Comparison of ENCODE assay signal across 8 cellular contexts in the genomic region with DNA sequence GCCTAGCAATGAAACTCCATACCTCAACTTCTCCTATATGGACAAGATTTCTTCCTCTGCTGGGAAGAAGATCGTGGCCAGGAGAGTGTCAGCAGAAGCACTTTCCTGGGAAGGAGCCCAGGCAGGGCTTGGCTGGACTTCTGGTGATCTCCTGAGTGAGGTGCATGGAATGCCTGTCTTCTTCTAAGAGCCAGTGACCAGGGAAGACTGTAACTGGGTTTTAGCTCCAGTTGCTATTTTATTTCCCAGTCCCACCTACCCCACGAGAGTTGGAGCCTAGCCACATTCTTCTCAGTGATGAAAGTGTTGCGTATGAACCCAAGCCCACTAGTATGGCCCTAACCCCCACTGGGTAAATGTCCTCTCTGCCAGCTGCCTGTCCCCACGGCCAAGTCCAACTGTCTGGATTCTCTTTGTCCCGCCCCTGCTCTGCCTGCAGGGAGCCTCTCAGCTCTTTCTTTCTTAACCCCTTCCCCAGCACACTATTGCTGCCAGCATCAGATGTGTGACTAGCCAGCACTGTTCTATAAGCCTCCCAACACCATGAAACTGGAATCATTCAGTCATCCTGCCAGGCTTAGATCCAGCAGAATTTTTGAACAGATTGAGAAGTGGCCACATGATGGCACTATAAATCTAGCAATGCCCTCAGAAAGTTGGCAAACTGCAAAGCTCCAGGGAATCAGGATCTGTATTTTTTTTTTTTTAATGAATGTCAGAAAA.
A peak's percentile ranks its signal among the peaks of the same experiment; 100 is the strongest.
DNase-seq lines count a peak whose midpoint lies in the region; ATAC-seq, FAIRE-seq and TF ChIP-seq lines count a peak whose summit lies in the region.

No MANE protein-coding gene starts in this region.

- FAIRE-seq in HepG2 (lab: Jason Lieb, UNC) = peak; percentile 81

- CTCF ChIA-PET in HEK293T (lab: Yijun Ruan, JAX) (interaction anchor here (0.7 to 1.9 kb wide), 12 partner anchors 8 to 1411 kb away, joined by 3 to 9 read pairs (median 3); no protein-coding TSS in a partner anchor), HepG2 (lab: Yijun Ruan, JAX; ENCODE audit: low intra/inter-chr PET ratio, low total read pairs) (interaction anchor here (0.6 to 2.8 kb wide), 3 partner anchors 18 to 1684 kb away, joined by 3 to 11 read pairs (median 3); no protein-coding TSS in a partner anchor)

- H3K27me3 Mint-ChIP-seq in chondrocyte (ENCODE audit: low read depth) (peaks cover 4% of the 10 kb centered on the region), type B pancreatic cell (peaks cover 3% of the 10 kb centered on the region)

- no peak overlapping the region for H3K27ac ChIP-seq in OCI-LY3 (ENCODE audit: low read length)
- peak overlapping the region; percentile 46 for H3K27ac ChIP-seq in HepG2 (ENCODE audit: extremely low read length, insufficient read depth, low read length)

- no peaks in the 10 kb centered on the region for H3K9me3 ChIP-seq in OCI-LY3 (ENCODE audit: insufficient read depth, low read length)
- H3K9me3 ChIP-seq in HepG2 (ENCODE audit: low read length) = no peaks in the 10 kb centered on the region

- TF ChIP-seq CTCF in OCI-LY3 (IDR thresholded peaks at IDR 0.05; ENCODE audit: low read depth, low read length) (peak; percentile 72), chondrocyte (IDR thresholded peaks at IDR 0.05) (peak; percentile 94), HepG2 (CRISPR knock-in tag; IDR thresholded peaks at IDR 0.05) (peak; percentile 88), type B pancreatic cell (conservative IDR thresholded peaks at IDR 0.05) (peak; percentile 79)

- H3K4me2 ChIP-seq in OCI-LY3 (ENCODE audit: low read length) (peak overlapping the region; percentile 71), HepG2 (ENCODE audit: low read depth, low read length) (peak overlapping the region; percentile 37; the same call in 1 of the 2 replicates)

- H3K4me3 Mint-ChIP-seq in chondrocyte (ENCODE audit: unreplicated experiment) = no peak overlapping the region
- H3K4me3 Mint-ChIP-seq in type B pancreatic cell = no peak overlapping the region

- peaks cover 5% of the 10 kb centered on the region; the same call in 1 of the 2 replicates for H3K27me3 ChIP-seq in OCI-LY3 (ENCODE audit: low read depth, low read length)
- no peaks in the 10 kb centered on the region for H3K27me3 ChIP-seq in HepG2 (ENCODE audit: control insufficient read depth in 1 of 2, insufficient read depth in 2 of 2, low read length in 2 of 2)

- TF ChIP-seq POLR2A in HepG2 (IDR thresholded peaks at IDR 0.05; ENCODE audit: insufficient read depth in 1 of 2, low read depth in 2 of 2, low read length in 2 of 2) = no peak

- TF ChIP-seq RAD21 in HepG2 (CRISPR knock-in tag; IDR thresholded peaks at IDR 0.05) = peak; percentile 73

- POLR2A ChIA-PET in HEK293T (lab: Yijun Ruan, JAX) (interaction anchor here (0.6 kb wide), 1 partner anchor 465 kb away, joined by 4 read pairs; no protein-coding TSS in a partner anchor), HepG2 (lab: Yijun Ruan, JAX) (interaction anchor here (0.6 to 4.1 kb wide), 7 partner anchors 13 to 199 kb away, joined by 3 to 19 read pairs (median 3); no protein-coding TSS in a partner anchor)

- H2AFZ ChIP-seq in OCI-LY3 (ENCODE audit: low read depth, low read length) = no peak overlapping the region
- H2AFZ ChIP-seq in HepG2 (ENCODE audit: low read length) = no peak overlapping the region

- no TSS peak for BruUV-seq in HepG2 (replicated peaks; lab: Mats Ljungman, UMichigan)

- in situ Hi-C loops in HepG2 (cut with HindIII; ENCODE audit: extremely low pct_ligation_motif_present, low pct_unique_long_range_greater_than_20kb) = loop anchor here (5.0 to 25.0 kb wide), 3 partner anchors 199 to 839 kb away; partner anchors contain the start of gene MAN1A1

- ATAC-seq in HepG2 (peak; percentile 77), GM18511 (IDR thresholded peaks at IDR 0.05; ENCODE audit: unreplicated experiment) (no peak)

- H3K4me3 ChIP-seq in OCI-LY3 (ENCODE audit: low read length) (no peak overlapping the region; the same call in 1 of the 2 replicates), HepG2 (replicated peaks in 1 of 3; ENCODE audit: insufficient read depth in 1 of 3, low read depth in 2 of 3, low read length in 3 of 3) (no peak overlapping the region)

- no peaks in the 10 kb centered on the region for H3K79me2 ChIP-seq in OCI-LY3 (ENCODE audit: low read length)
- H3K79me2 ChIP-seq in HepG2 (ENCODE audit: insufficient read depth, low read length) = no peaks in the 10 kb centered on the region

- peak; percentile 10 for DNase-seq in DMS153 (lab: John Stamatoyannopoulos, UW)
- peak; percentile 71 for DNase-seq in HEK293T (ENCODE audit: extremely low spot score)
- DNase-seq in chondrocyte (ENCODE audit: low spot score) = no peak
- peak; percentile 79 for DNase-seq in HepG2 (ENCODE audit: low spot score)
- DNase-seq in type B pancreatic cell (ENCODE audit: extremely low spot score, unreplicated experiment) = no peak
- DNase-seq in posterior vena cava (ENCODE audit: low spot score) = no peak

- H3K27ac Mint-ChIP-seq in chondrocyte (ENCODE audit: unreplicated experiment) (peak overlapping the region; percentile 74), type B pancreatic cell (peak overlapping the region; percentile 5)

- TF ChIP-seq EP300 in HepG2 (IDR thresholded peaks at IDR 0.05; ENCODE audit: low read depth in 2 of 2, low read length in 2 of 2) = no peak
- no peak for TF ChIP-seq EP300 in HepG2 (CRISPR knock-in tag; IDR thresholded peaks at IDR 0.05; ENCODE audit: borderline replicate concordance)

- intact Hi-C loops in HepG2 (cut with micrococcal nuclease; ENCODE audit: unreplicated experiment) (loop anchor here (1.0 to 2.0 kb wide), 2 partner anchors 199 to 594 kb away; no protein-coding TSS in a partner anchor), posterior vena cava (cut with DNase I) (loop anchor here in 1 of 2 donors (5.0 kb wide), 1 partner anchor 199 kb away; the partner anchor contains the start of gene MAN1A1)

- WGBS in HepG2 (ENCODE audit: low lambda C conversion rate) = 55% methylated on average over 5 of the region's 5 CpGs

- H3K9me3 Mint-ChIP-seq in chondrocyte (ENCODE audit: low read depth) (no peaks in the 10 kb centered on the region), type B pancreatic cell (no peaks in the 10 kb centered on the region)

- H3K36me3 Mint-ChIP-seq in chondrocyte (ENCODE audit: low read depth) (no peaks in the 10 kb centered on the region), type B pancreatic cell (no peaks in the 10 kb centered on the region)

- H4K20me1 ChIP-seq in OCI-LY3 (ENCODE audit: insufficient read depth, low read length) (no peaks in the 10 kb centered on the region), HepG2 (ENCODE audit: insufficient read depth, low read length) (no peaks in the 10 kb centered on the region)

- H3K36me3 ChIP-seq in OCI-LY3 (replicated peaks; ENCODE audit: low read depth, low read length) = no peaks in the 10 kb centered on the region
- no peaks in the 10 kb centered on the region for H3K36me3 ChIP-seq in HepG2 (replicated peaks in 1 of 2; ENCODE audit: control insufficient read depth in 1 of 2, insufficient read depth in 2 of 2, low read length in 2 of 2)

- peaks cover 19% of the 10 kb centered on the region for H3K4me1 ChIP-seq in OCI-LY3 (ENCODE audit: low read length)
- H3K4me1 ChIP-seq in HepG2 (ENCODE audit: insufficient read depth, low read length) = peaks cover 50% of the 10 kb centered on the region

- H3K9ac ChIP-seq in OCI-LY3 (ENCODE audit: low read length) = no peak overlapping the region
- no peak overlapping the region for H3K9ac ChIP-seq in HepG2 (ENCODE audit: insufficient read depth, low read depth, low read length)

- H3K4me1 Mint-ChIP-seq in chondrocyte (ENCODE audit: low read depth) (peaks cover 34% of the 10 kb centered on the region), type B pancreatic cell (ENCODE audit: unreplicated experiment) (peaks cover 7% of the 10 kb centered on the region)

TF ChIP-seq in HEK293T, 16 proteins besides CTCF, POLR2A, EP300 and RAD21:
- TF ChIP-seq ELF4 (IDR thresholded peaks at IDR 0.05) (no peak), PKNOX1 (IDR thresholded peaks at IDR 0.05) (no peak), ZNF384 (IDR thresholded peaks at IDR 0.05) (peak; percentile 89)

TF ChIP-seq in HepG2, 621 proteins besides CTCF, POLR2A, EP300 and RAD21 (continues in another document):
- TF ChIP-seq, protein P1, sequence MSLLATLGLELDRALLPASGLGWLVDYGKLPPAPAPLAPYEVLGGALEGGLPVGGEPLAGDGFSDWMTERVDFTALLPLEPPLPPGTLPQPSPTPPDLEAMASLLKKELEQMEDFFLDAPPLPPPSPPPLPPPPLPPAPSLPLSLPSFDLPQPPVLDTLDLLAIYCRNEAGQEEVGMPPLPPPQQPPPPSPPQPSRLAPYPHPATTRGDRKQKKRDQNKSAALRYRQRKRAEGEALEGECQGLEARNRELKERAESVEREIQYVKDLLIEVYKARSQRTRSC (CRISPR knock-in tag; IDR thresholded peaks at IDR 0.05; ENCODE audit: low read depth) = no peak
- TF ChIP-seq ZNF333 (CRISPR knock-in tag; IDR thresholded peaks at IDR 0.05; ENCODE audit: borderline replicate concordance) (no peak), KAT8 (CRISPR knock-in tag; IDR thresholded peaks at IDR 0.05) (0 out of 2 replicates have a peak, but pooled peaks have one; percentile 17), KMT2B (CRISPR knock-in tag; IDR thresholded peaks at IDR 0.05) (no peak), CHCHD3 (CRISPR knock-in tag; IDR thresholded peaks at IDR 0.05) (no peak), ZSCAN12 (CRISPR knock-in tag; IDR thresholded peaks at IDR 0.05) (no peak)
- TF ChIP-seq, protein P2, sequence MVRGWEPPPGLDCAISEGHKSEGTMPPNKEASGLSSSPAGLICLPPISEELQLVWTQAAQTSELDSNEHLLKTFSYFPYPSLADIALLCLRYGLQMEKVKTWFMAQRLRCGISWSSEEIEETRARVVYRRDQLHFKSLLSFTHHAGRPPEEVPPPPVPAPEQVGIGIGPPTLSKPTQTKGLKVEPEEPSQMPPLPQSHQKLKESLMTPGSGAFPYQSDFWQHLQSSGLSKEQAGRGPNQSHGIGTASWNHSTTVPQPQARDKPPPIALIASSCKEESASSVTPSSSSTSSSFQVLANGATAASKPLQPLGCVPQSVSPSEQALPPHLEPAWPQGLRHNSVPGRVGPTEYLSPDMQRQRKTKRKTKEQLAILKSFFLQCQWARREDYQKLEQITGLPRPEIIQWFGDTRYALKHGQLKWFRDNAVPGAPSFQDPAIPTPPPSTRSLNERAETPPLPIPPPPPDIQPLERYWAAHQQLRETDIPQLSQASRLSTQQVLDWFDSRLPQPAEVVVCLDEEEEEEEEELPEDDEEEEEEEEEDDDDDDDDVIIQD (CRISPR knock-in tag; IDR thresholded peaks at IDR 0.05; ENCODE audit: low read depth) = peak; percentile 31; the same call in 1 of the 2 replicates

Comparison
In these comparisons a context has a peak if more than half of its experiments do, and no peak if none do; other contexts are left out.
1. DNase-seq: peak in DMS153 (single experiment), HEK293T (single experiment) and HepG2 (single experiment); none in chondrocyte (single experiment), type B pancreatic cell (single experiment) and posterior vena cava (single experiment).
2. Peak in every context shown above with its lines, with median percentiles within 50 percentile points of each other: CTCF ChIP-seq.